Comparison of ENCODE assay signal across 8 cellular contexts in the genomic region with DNA sequence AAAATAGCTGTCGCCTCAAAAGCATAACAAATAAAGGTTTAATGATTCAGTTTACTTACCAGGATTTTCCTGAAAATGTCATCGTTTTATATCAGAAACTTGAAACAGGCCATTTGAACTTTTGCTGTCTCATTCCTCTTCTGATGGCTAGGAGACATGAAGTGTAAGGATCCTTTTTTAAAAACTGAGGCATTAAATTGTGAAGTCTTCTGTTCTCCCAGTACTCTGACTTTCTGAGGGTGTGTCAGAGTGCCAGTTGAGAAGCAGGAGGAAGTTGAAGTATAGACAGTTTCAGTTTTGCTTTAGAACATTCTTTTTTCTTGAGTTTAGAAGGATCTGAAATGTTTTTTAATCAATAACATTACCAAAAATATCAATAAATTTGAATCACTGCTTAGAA. TPM values are rescaled to one million over a fixed set of nuclear protein-coding genes. Genes with fewer than 3 reads are reported as not detected.
A peak's percentile ranks its signal among the peaks of the same experiment; 100 is the strongest.
DNase-seq lines count a peak whose midpoint lies in the region; ATAC-seq, FAIRE-seq and TF ChIP-seq lines count a peak whose summit lies in the region.

A gene (minus strand): TSS at position 251 of the 400 bp plus-strand sequence. CDS start 12,414 bp downstream, outside the sequence.

- H3K27ac Mint-ChIP-seq in CD14-positive monocyte, result peak within 1 kb of the TSS; percentile 84 to 94 (median 91)
- peak within 1 kb of the TSS; percentile 91 for H3K27ac Mint-ChIP-seq in activated T-helper 2 cell treated with anti-CD3 and anti-CD28 coated beads, Interferon-gamma antibody, Interleukin-2, Interleukin-4, amounts not matched to agents 10 μg/mL and 5 μg/mL and 100 μg/mL, durations not matched to agents 14 hours and 24 hours and 36 hours

- H3K27ac ChIP-seq in keratinocyte (ENCODE audit: control insufficient read depth, insufficient read depth, low read length) (no peak within 1 kb of the TSS), thymus (ENCODE audit: low read depth) (peak within 1 kb of the TSS; percentile 31)

- no peak for FAIRE-seq in keratinocyte (lab: Jason Lieb, UNC)

- dilution Hi-C loops in keratinocyte (cut with MboI; ENCODE audit: extremely low pct_ligation_motif_present, low sequenced_read_pairs), result no loop called here

- H3K9me1 ChIP-seq in keratinocyte (ENCODE audit: control insufficient read depth, extremely low read depth, insufficient read depth, low read length), result no peaks in the 10 kb centered on the region

- H3K9me3 ChIP-seq in keratinocyte (ENCODE audit: control insufficient read depth, low read depth, low read length) (no peaks in the 10 kb centered on the region), thymus (ENCODE audit: control insufficient read depth) (no peaks in the 10 kb centered on the region)

- H3K4me3 ChIP-seq in keratinocyte (ENCODE audit: control insufficient read depth in 2 of 3, extremely low read depth in 1 of 3, insufficient read depth in 2 of 3, low read depth in 1 of 3, low read length in 3 of 3), result peak within 1 kb of the TSS; percentile 26 to 81 (median 35)
- peak within 1 kb of the TSS; percentile 64 for H3K4me3 ChIP-seq in thymus (ENCODE audit: low read length)

- H3K9me3 Mint-ChIP-seq in CD14-positive monocyte, result peaks cover 0 to 3% (median 0%) of the 10 kb centered on the region in 7 donors
- no peaks in the 10 kb centered on the region for H3K9me3 Mint-ChIP-seq in activated T-helper 2 cell treated with anti-CD3 and anti-CD28 coated beads, Interferon-gamma antibody, Interleukin-2, Interleukin-4, amounts not matched to agents 10 μg/mL and 5 μg/mL and 100 μg/mL, durations not matched to agents 14 hours and 24 hours and 36 hours

- H4K20me1 ChIP-seq in keratinocyte (ENCODE audit: control insufficient read depth, extremely low read depth, insufficient read depth, low read length), result no peaks in the 10 kb centered on the region

- peak within 1 kb of the TSS; percentile 71 for H3K4me2 ChIP-seq in keratinocyte (ENCODE audit: control insufficient read depth, extremely low read depth, insufficient read depth, low read depth, low read length)

- H3K4me1 ChIP-seq in keratinocyte (ENCODE audit: control insufficient read depth, extremely low read depth, insufficient read depth, low read length) (peaks cover 3% of the 10 kb centered on the region), thymus (ENCODE audit: control insufficient read depth, insufficient read depth, low read length) (no peaks in the 10 kb centered on the region)

- intact Hi-C loops in CD14-positive monocyte (cut with micrococcal nuclease), result no loop called here
- intact Hi-C loops in activated T-helper 2 cell treated with anti-CD3 and anti-CD28 coated beads, Interferon-gamma antibody, Interleukin-2, Interleukin-4, amounts not matched to agents 10 μg/mL and 5 μg/mL and 100 μg/mL, durations not matched to agents 14 hours and 24 hours and 36 hours (cut with micrococcal nuclease), result loop anchor here (1.0 kb wide), 1 partner anchor 12 kb away; no protein-coding TSS in a partner anchor

- H3K36me3 ChIP-seq in keratinocyte (ENCODE audit: control insufficient read depth in 2 of 2, extremely low read depth in 1 of 2, insufficient read depth in 2 of 2, low read length in 2 of 2) (no peaks in the 10 kb centered on the region), thymus (ENCODE audit: control insufficient read depth, insufficient read depth) (peaks cover 7% of the 10 kb centered on the region)

- H3K27me3 ChIP-seq in keratinocyte (ENCODE audit: control insufficient read depth, extremely low read depth, insufficient read depth, low read length) (no peaks in the 10 kb centered on the region), thymus (ENCODE audit: control insufficient read depth, insufficient read depth) (no peaks in the 10 kb centered on the region)

- 12% methylated on average over 2 of the region's 2 CpGs for WGBS in thymus

- ATAC-seq in GM19438 (IDR thresholded peaks at IDR 0.05; ENCODE audit: low read depth, unreplicated experiment), result peak; percentile 61

- DNase-seq in CD14-positive monocyte (ENCODE audit: low spot score), result no peak
- peak; percentile 31 for DNase-seq in HPDE6-E6E7 (ENCODE audit: extremely low spot score)
- DNase-seq in activated T-helper 2 cell treated with anti-CD3 and anti-CD28 coated beads, Interferon-gamma antibody, Interleukin-2, Interleukin-4, amounts not matched to agents 10 μg/mL and 5 μg/mL and 100 μg/mL, durations not matched to agents 14 hours and 24 hours and 36 hours (ENCODE audit: low spot score), result no peak
- no peak for DNase-seq in keratinocyte (ENCODE audit: low read depth, low spot score)
- no peak for DNase-seq in DMS79 treated with DMSO at 0.1 percent for 48 hours (lab: John Stamatoyannopoulos, UW)
- no peak for DNase-seq in NCI-H2081 (lab: John Stamatoyannopoulos, UW)

- H3K9ac ChIP-seq in keratinocyte (ENCODE audit: control insufficient read depth, extremely low read depth, insufficient read depth, low read length), result peak within 1 kb of the TSS; percentile 41

- TF ChIP-seq CTCF in CD14-positive monocyte (IDR thresholded peaks at IDR 0.05), result no peak
- TF ChIP-seq CTCF in keratinocyte (optimal IDR thresholded peaks at IDR 0.05 in 1 of 3, IDR thresholded peaks at IDR 0.05 in 1 of 3, conservative IDR thresholded peaks at IDR 0.05 in 1 of 3; ENCODE audit: extremely low read depth in 1 of 3, insufficient read depth in 2 of 3, low read length in 3 of 3), result no peak

- H3K27me3 Mint-ChIP-seq in CD14-positive monocyte (ENCODE audit: low read depth in 3 of 3), result peaks cover 0 to 2% (median 0%) of the 10 kb centered on the region in 3 donors
- no peaks in the 10 kb centered on the region for H3K27me3 Mint-ChIP-seq in activated T-helper 2 cell treated with anti-CD3 and anti-CD28 coated beads, Interferon-gamma antibody, Interleukin-2, Interleukin-4, amounts not matched to agents 10 μg/mL and 5 μg/mL and 100 μg/mL, durations not matched to agents 14 hours and 24 hours and 36 hours (ENCODE audit: low read depth)

- peak within 1 kb of the TSS; percentile 87 for H2AFZ ChIP-seq in keratinocyte (ENCODE audit: control insufficient read depth, low read length)

- H3K4me3 Mint-ChIP-seq in CD14-positive monocyte, result peak within 1 kb of the TSS; percentile 80 to 91
- H3K4me3 Mint-ChIP-seq in activated T-helper 2 cell treated with anti-CD3 and anti-CD28 coated beads, Interferon-gamma antibody, Interleukin-2, Interleukin-4, amounts not matched to agents 10 μg/mL and 5 μg/mL and 100 μg/mL, durations not matched to agents 14 hours and 24 hours and 36 hours (ENCODE audit: low read depth), result peak within 1 kb of the TSS; percentile 87

- H3K4me1 Mint-ChIP-seq in CD14-positive monocyte, result peaks cover 58% of the 10 kb centered on the region
- peaks cover 36% of the 10 kb centered on the region for H3K4me1 Mint-ChIP-seq in activated T-helper 2 cell treated with anti-CD3 and anti-CD28 coated beads, Interferon-gamma antibody, Interleukin-2, Interleukin-4, amounts not matched to agents 10 μg/mL and 5 μg/mL and 100 μg/mL, durations not matched to agents 14 hours and 24 hours and 36 hours (ENCODE audit: low read depth)

- no peaks in the 10 kb centered on the region for H3K79me2 ChIP-seq in keratinocyte (ENCODE audit: control insufficient read depth, insufficient read depth, low read length)

- H3K36me3 Mint-ChIP-seq in CD14-positive monocyte, result peaks cover 5 to 10% of the 10 kb centered on the region in 2 donors
- H3K36me3 Mint-ChIP-seq in activated T-helper 2 cell treated with anti-CD3 and anti-CD28 coated beads, Interferon-gamma antibody, Interleukin-2, Interleukin-4, amounts not matched to agents 10 μg/mL and 5 μg/mL and 100 μg/mL, durations not matched to agents 14 hours and 24 hours and 36 hours (ENCODE audit: low read depth), result peaks cover 13% of the 10 kb centered on the region

RNA-seq across cellular contexts. Expression of the gene that starts here (rescaled TPM):
- polyA plus RNA-seq in CD14-positive monocyte (10 to 100 TPM; 18.6 to 31.8 TPM), keratinocyte (4.2 to 6.8 TPM (median 6.5 TPM) in 3 replicates), thymus (20.3 TPM)
- 12.6 and 15.3 TPM in 2 replicates for total RNA-seq in activated T-helper 2 cell treated with anti-CD3 and anti-CD28 coated beads, Interferon-gamma antibody, Interleukin-2, Interleukin-4, amounts not matched to agents 10 μg/mL and 5 μg/mL and 100 μg/mL, durations not matched to agents 14 hours and 24 hours and 36 hours
- polyA plus RNA-seq in keratinocyte (2011; ENCODE audit: low read depth), result 0.92 TPM
- polyA plus RNA-seq in keratinocyte (2011; cell fraction: cytosol; rRNA removed), result 1.8 and 3.9 TPM in 2 replicates
- 8.7 and 10.4 TPM in 2 replicates for polyA plus RNA-seq in keratinocyte (2011; cell fraction: nucleus; rRNA removed)
- polyA plus RNA-seq in keratinocyte (2012; ENCODE audit: low replicate concordance), result 0.13 and 6.4 TPM in 2 replicates
- polyA minus RNA-seq in keratinocyte, result 1.1 to 7.8 TPM (median 3.4 TPM) in 3 replicates
- polyA minus RNA-seq in keratinocyte (2011; cell fraction: cytosol; rRNA and poly(A)+ RNA removed), result 5.0 TPM
- polyA minus RNA-seq in keratinocyte (2011; cell fraction: nucleus; rRNA and poly(A)+ RNA removed), result 4.2 and 10.1 TPM in 2 replicates
